In genomic region chr11:86671386-86672006, GRCh38 we compare ENCODE assay signal across 9 cellular contexts. TPM values are rescaled to one million over a fixed set of nuclear protein-coding genes. Genes with fewer than 3 reads are reported as not detected.
A peak's percentile ranks its signal among the peaks of the same experiment; 100 is the strongest.
DNase-seq lines count a peak whose midpoint lies in the region; ATAC-seq, FAIRE-seq and TF ChIP-seq lines count a peak whose summit lies in the region.
"Had no signal": no experiment of that assay in that cellular context is flagged by ENCODE, and none has a peak within 500 bp of the region (broad histone marks: within the 10 kb centered on the region; RNA-seq: fewer than 3 reads in every experiment).

No MANE protein-coding gene starts in this region.

- no peaks in the 10 kb centered on the region for H3K27me3 ChIP-seq in adrenal gland
- H3K27me3 ChIP-seq in right atrium auricular region = no peaks in the 10 kb centered on the region

- peak in 1 of 2 donors; percentile 23 for TF ChIP-seq POLR2A in adrenal gland (IDR thresholded peaks at IDR 0.05)

- DNase-seq in activated T-cell treated with anti-CD3 and anti-CD28 coated beads for 24 hours (ENCODE audit: low read depth) (peak; percentile 5), NCI-H1092 (lab: John Stamatoyannopoulos, UW) (peak; percentile 39), adrenal gland (peak; percentile 75 to 86 (median 79)), right atrium auricular region (ENCODE audit: low spot score) (peak; percentile 66), posterior cingulate gyrus (peak; percentile 19 to 90 (median 56)), urothelium cell line (ENCODE audit: low spot score) (no peak)
- no peak for DNase-seq in activated T-cell treated with anti-CD3 and anti-CD28 coated beads, Interleukin-2, amount 50 U/mL, for 1 hour

- TF ChIP-seq CTCF in adrenal gland (IDR thresholded peaks at IDR 0.05) (no peak), right atrium auricular region (IDR thresholded peaks at IDR 0.05) (peak in 1 of 2 donors; percentile 17)

- no peak for FAIRE-seq in urothelium cell line (lab: Jason Lieb, UNC)
- FAIRE-seq: GM18507 had no signal

- H3K4me3 ChIP-seq in adrenal gland = peak overlapping the region; percentile 1 to 95 (median 82)
- peak overlapping the region; percentile 53 to 77 for H3K4me3 ChIP-seq in right atrium auricular region

- no peak for ATAC-seq in HG03135 (IDR thresholded peaks at IDR 0.05; ENCODE audit: unreplicated experiment)

- no peaks in the 10 kb centered on the region for H3K36me3 ChIP-seq in adrenal gland (replicated peaks in 1 of 2)
- H3K36me3 ChIP-seq in right atrium auricular region = peaks cover 3% of the 10 kb centered on the region

- intact Hi-C loops in adrenal gland (cut with DNase I) (loop anchor here (5.0 to 10.0 kb wide), 2 partner anchors 131 to 133 kb away; partner anchors contain the start of gene PRSS23 (in 2 of the 2)), posterior cingulate gyrus (cut with DNase I) (no loop called here)

- no peaks in the 10 kb centered on the region for H3K9me3 ChIP-seq in adrenal gland (replicated peaks in 1 of 3)
- no peaks in the 10 kb centered on the region for H3K9me3 ChIP-seq in right atrium auricular region

- H3K4me1 ChIP-seq in adrenal gland (replicated peaks in 1 of 2) (peaks cover 13 to 28% of the 10 kb centered on the region in 2 donors), right atrium auricular region (peaks cover 0 to 32% of the 10 kb centered on the region in 2 donors)

- WGBS in adrenal gland, 4 donors = 1 to 3% (median 1%) methylated on average over 9 to 36 of the region's 36 CpGs

- peak overlapping the region in 4 of 5 donors; percentile 79 to 95 (median 93) for H3K27ac ChIP-seq in adrenal gland
- H3K27ac ChIP-seq in right atrium auricular region = peak overlapping the region; percentile 90 to 92

RNA-seq across cellular contexts. Expression of gene ME3, which starts 0.9 kb away (rescaled TPM):
- 10 to 100 TPM; 18.6 to 64.4 (median 44.5) TPM for total RNA-seq in adrenal gland
- polyA plus RNA-seq in adrenal gland = 100 to 1,000 TPM in 1 of 3 donors, 10 to 100 TPM in 2; 13.9 to 128 (median 78.6) TPM
- 10 to 100 TPM; 20.5 to 33.1 TPM for total RNA-seq in right atrium auricular region

Comparison
In these comparisons a context has a peak if more than half of its experiments do, and no peak if none do; other contexts are left out.
1. DNase-seq: peak in activated T-cell treated with anti-CD3 and anti-CD28 coated beads for 24 hours (single experiment), NCI-H1092 (single experiment), adrenal gland (7 of 7), right atrium auricular region (single experiment) and posterior cingulate gyrus (10 of 10); none in activated T-cell treated with anti-CD3 and anti-CD28 coated beads, Interleukin-2, amount 50 U/mL, for 1 hour (single experiment) and urothelium cell line (single experiment).